In genomic region chr4:56301181-56302076, GRCh38 we compare ENCODE assay signal across 8 cellular contexts.
DNase-seq lines count a peak whose midpoint lies in the region; ATAC-seq and TF ChIP-seq lines count a peak whose summit lies in the region.

No MANE protein-coding gene starts in this region.

- peaks cover 7% of the 10 kb centered on the region for H3K4me1 Mint-ChIP-seq in central memory CD8-positive, alpha-beta T cell

- H3K9me3 ChIP-seq in BE2C, result no peaks in the 10 kb centered on the region

- DNase-seq in BE2C (peak; percentile 80), NCI-H226 (peak; percentile 65), left lobe of liver (ENCODE audit: low spot score) (peak; percentile 73)
- DNase-seq in activated CD4-positive, CD25-positive, alpha-beta regulatory T cell (lab: John Stamatoyannopoulos, UW), result peak in 3 of 4 experiments; percentile 7 to 21 (median 14)
- peak; percentile 18 to 26 for DNase-seq in central memory CD8-positive, alpha-beta T cell (ENCODE audit: low spot score in 2 of 2)
- DNase-seq in stimulated activated CD4-positive, alpha-beta T cell treated with anti-CD3 and anti-CD28 coated beads, Interleukin-4, amount 100 ng/mL, for 4 hours, result peak; percentile 44 to 59

- ATAC-seq in GM19025 (IDR thresholded peaks at IDR 0.05; ENCODE audit: low read depth, unreplicated experiment), result peak; percentile 93
- peak; percentile 95 for ATAC-seq in HG03196 (IDR thresholded peaks at IDR 0.05; ENCODE audit: unreplicated experiment)
- ATAC-seq in central memory CD8-positive, alpha-beta T cell (replicated peaks; ENCODE audit: extremely low read depth, poor library complexity, severe bottlenecking), result peak; percentile 68
- peak; percentile 100 for ATAC-seq in left lobe of liver

- no peak overlapping the region for H3K4me3 Mint-ChIP-seq in central memory CD8-positive, alpha-beta T cell

- H3K9me3 Mint-ChIP-seq in central memory CD8-positive, alpha-beta T cell, result no peaks in the 10 kb centered on the region

- no peaks in the 10 kb centered on the region for H3K27me3 ChIP-seq in BE2C

- H3K4me3 ChIP-seq in BE2C (ENCODE audit: low read depth, low read length), result no peak overlapping the region

- no peak overlapping the region for H3K27ac Mint-ChIP-seq in central memory CD8-positive, alpha-beta T cell (ENCODE audit: low read depth)

- peaks cover 9% of the 10 kb centered on the region for H3K27me3 Mint-ChIP-seq in central memory CD8-positive, alpha-beta T cell

- H3K36me3 ChIP-seq in BE2C, result no peaks in the 10 kb centered on the region

- H3K36me3 Mint-ChIP-seq in central memory CD8-positive, alpha-beta T cell (ENCODE audit: insufficient read depth), result no peaks in the 10 kb centered on the region

- peaks cover 9% of the 10 kb centered on the region; the same call in 1 of the 2 replicates for H3K4me1 ChIP-seq in BE2C

- peak; percentile 99 for TF ChIP-seq CTCF in BE2C (IDR thresholded peaks at IDR 0.05; ENCODE audit: low read depth, low read length)

Comparison
In these comparisons a context has a peak if more than half of its experiments do, and no peak if none do; other contexts are left out.
1. DNase-seq: peak in every context shown above with its lines; median percentile 80 in BE2C; 73 in left lobe of liver; 65 in NCI-H226; 52 in stimulated activated CD4-positive, alpha-beta T cell treated with anti-CD3 and anti-CD28 coated beads, Interleukin-4, amount 100 ng/mL, for 4 hours; 22 in central memory CD8-positive, alpha-beta T cell; 14 in activated CD4-positive, CD25-positive, alpha-beta regulatory T cell.